8 cellular contexts compared by ENCODE assay signal in genomic region chr2:174606336-174606735, GRCh38. TPM values are rescaled to one million over a fixed set of nuclear protein-coding genes. Genes with fewer than 3 reads are reported as not detected.
DNase-seq lines count a peak whose midpoint lies in the region; ATAC-seq and TF ChIP-seq lines count a peak whose summit lies in the region.

No MANE protein-coding gene starts in this region.

- H3K9me3 ChIP-seq in KOPT-K1 (ENCODE audit: insufficient read depth, low read length, poor library complexity, severe bottlenecking): no peaks in the 10 kb centered on the region
- H3K9me3 ChIP-seq in neutrophil: no peaks in the 10 kb centered on the region
- H3K9me3 ChIP-seq in right atrium auricular region: no peaks in the 10 kb centered on the region

- H3K27ac ChIP-seq in KOPT-K1 (ENCODE audit: low read depth, low read length, poor library complexity, severe bottlenecking) (peak overlapping the region; percentile 15), neutrophil (peak overlapping the region; percentile 80), right atrium auricular region (no peak overlapping the region)

- DNase-seq in astrocyte of the hippocampus (ENCODE audit: low read depth, low spot score): peak; percentile 68
- DNase-seq in SHP77 treated with DMSO at 0.1 percent for 48 hours (lab: John Stamatoyannopoulos, UW): no peak
- no peak for DNase-seq in right atrium auricular region (ENCODE audit: low spot score)
- DNase-seq in NCI-H524 treated with DMSO at 0.1 percent for 48 hours (lab: John Stamatoyannopoulos, UW): no peak

- no peak for TF ChIP-seq CTCF in neutrophil (IDR thresholded peaks at IDR 0.05)
- no peak for TF ChIP-seq CTCF in right atrium auricular region (IDR thresholded peaks at IDR 0.05)

- H3K4me3 ChIP-seq in neutrophil (ENCODE audit: low read depth in 1 of 2, low read length in 1 of 2): no peak overlapping the region
- no peak overlapping the region for H3K4me3 ChIP-seq in right atrium auricular region

- ATAC-seq in GM18505 (IDR thresholded peaks at IDR 0.05; ENCODE audit: unreplicated experiment) (peak; percentile 38), HG02571 (IDR thresholded peaks at IDR 0.05; ENCODE audit: unreplicated experiment) (no peak)

- no peak for TF ChIP-seq POLR2A in GM18505 (IDR thresholded peaks at IDR 0.05; ENCODE audit: borderline replicate concordance, extremely low read depth, insufficient read depth, insufficient read length)

- H3K27me3 ChIP-seq in neutrophil: no peaks in the 10 kb centered on the region
- H3K27me3 ChIP-seq in right atrium auricular region: no peaks in the 10 kb centered on the region

- peaks cover 38% of the 10 kb centered on the region for H3K36me3 ChIP-seq in KOPT-K1 (ENCODE audit: insufficient read depth, low read length)
- H3K36me3 ChIP-seq in neutrophil: peaks cover 74% of the 10 kb centered on the region
- H3K36me3 ChIP-seq in right atrium auricular region: no peaks in the 10 kb centered on the region

- H3K4me1 ChIP-seq in neutrophil (ENCODE audit: control insufficient read depth in 1 of 2, insufficient read depth in 1 of 2, low read depth in 1 of 2, low read length in 1 of 2) (peaks cover 13 to 51% of the 10 kb centered on the region in 2 experiments), right atrium auricular region (peaks cover 0 to 28% of the 10 kb centered on the region in 2 donors)

RNA-seq across cellular contexts. Expression of gene WIPF1, which starts 8.7 kb away (rescaled TPM):
- 10 to 100 TPM; 12.3 to 17.5 TPM for total RNA-seq in right atrium auricular region

Comparison
In these comparisons a context has a peak if more than half of its experiments do, and no peak if none do; other contexts are left out.
1. H3K27ac ChIP-seq: peak in KOPT-K1 (single experiment) and neutrophil (single experiment); none in right atrium auricular region (0 of 2).